In the genomic region with DNA sequence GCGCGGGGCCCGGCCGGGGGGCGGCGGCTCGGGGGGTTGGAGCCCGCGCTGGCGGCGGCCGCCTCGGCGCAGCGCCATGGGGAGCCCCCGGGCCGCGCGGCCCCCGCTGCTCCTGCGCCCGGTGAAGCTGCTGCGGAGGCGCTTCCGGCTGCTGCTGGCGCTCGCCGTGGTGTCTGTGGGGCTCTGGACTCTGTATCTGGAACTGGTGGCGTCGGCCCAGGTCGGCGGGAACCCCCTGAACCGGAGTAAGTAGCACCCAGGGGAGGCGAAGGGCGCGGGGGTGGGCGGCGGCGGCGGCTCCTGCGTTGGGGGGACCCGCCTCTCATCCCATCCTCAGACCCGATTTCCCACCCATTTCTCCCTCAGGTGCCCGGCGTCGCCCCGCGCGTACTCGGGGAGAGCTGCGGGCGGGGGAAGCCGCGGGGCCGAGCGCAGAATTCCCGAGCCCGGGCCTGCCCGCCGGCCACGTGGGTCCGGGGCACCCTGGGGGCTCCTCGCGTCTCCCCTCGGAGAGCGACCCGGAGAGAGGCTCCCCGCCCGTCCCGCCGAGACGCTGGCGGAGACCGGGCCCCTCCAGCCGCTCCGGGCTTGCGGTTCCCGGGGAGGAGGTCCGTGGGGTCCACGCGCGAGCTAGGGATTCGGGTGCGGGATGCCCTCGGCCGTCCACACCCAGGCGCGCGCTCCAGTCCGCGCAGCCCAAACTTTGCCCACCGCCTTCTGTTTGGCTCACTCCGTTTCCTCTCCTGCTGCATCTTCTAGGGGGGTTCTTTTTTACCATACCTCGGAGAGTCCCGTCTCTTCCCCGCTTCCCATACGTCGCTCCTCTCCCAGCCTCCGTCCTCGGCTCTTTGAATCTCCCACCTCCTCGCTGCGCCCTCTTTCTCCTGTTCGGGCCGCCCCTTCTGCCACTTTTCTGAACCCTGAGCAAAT, we compare ENCODE assay signal across 8 cellular contexts. TPM values are rescaled to one million over a fixed set of nuclear protein-coding genes. Genes with fewer than 3 reads are reported as not detected.
DNase-seq lines count a peak whose midpoint lies in the region; ATAC-seq and TF ChIP-seq lines count a peak whose summit lies in the region.

No MANE protein-coding gene starts in this region.

- H3K4me1 ChIP-seq in ectodermal cell (ENCODE audit: control insufficient read depth, insufficient read depth, low read length) (peaks cover 8% of the 10 kb centered on the region), tibial nerve (peaks cover 0 to 21% (median 3%) of the 10 kb centered on the region in 4 donors)

- no peaks in the 10 kb centered on the region for H3K9me3 Mint-ChIP-seq in naive B cell

- peak in 2 of 3 experiments; percentile 75 to 79 for DNase-seq in NCI-H1417 (lab: John Stamatoyannopoulos, UW)
- no peak for DNase-seq in NCI-H1417 treated with DMSO at 0.1 percent for 48 hours (lab: John Stamatoyannopoulos, UW)
- DNase-seq in naive B cell = peak; percentile 17
- no peak for DNase-seq in tibial nerve (ENCODE audit: low spot score in 2 of 2)
- DNase-seq in NCI-H446 (lab: John Stamatoyannopoulos, UW) = no peak
- no peak for DNase-seq in NCI-H2227 treated with DMSO at 0.1 percent for 48 hours (lab: John Stamatoyannopoulos, UW)

- H3K4me3 Mint-ChIP-seq in naive B cell = peak overlapping the region; percentile 78 to 94 (median 88)

- WGBS in ectodermal cell, 2 experiments = 1% methylated on average over 104 of the region's 104 CpGs
- WGBS in tibial nerve, 2 donors = 4 to 6% methylated on average over 52 to 62 of the region's 104 CpGs

- TF ChIP-seq CTCF in tibial nerve (IDR thresholded peaks at IDR 0.05) = no peak

- H3K27me3 ChIP-seq in ectodermal cell (ENCODE audit: control insufficient read depth, insufficient read depth, low read length, poor library complexity, severe bottlenecking) = peaks cover 40% of the 10 kb centered on the region
- peaks cover 0 to 16% of the 10 kb centered on the region in 2 donors for H3K27me3 ChIP-seq in tibial nerve

- TF ChIP-seq POLR2A in tibial nerve (IDR thresholded peaks at IDR 0.05) = no peak

- H3K27me3 Mint-ChIP-seq in naive B cell = peaks cover 48 to 63% (median 60%) of the 10 kb centered on the region in 3 donors

- no peak for TF ChIP-seq EP300 in tibial nerve (IDR thresholded peaks at IDR 0.05)

- peaks cover 5 to 13% (median 6%) of the 10 kb centered on the region in 3 donors for H3K4me1 Mint-ChIP-seq in naive B cell

- peak; percentile 60 to 68 for ATAC-seq in activated CD4-positive, CD25-positive, alpha-beta regulatory T cell treated with anti-CD3 and anti-CD28 coated beads, Interleukin-2, amount 50 U/mL, for 24 hours
- peak; percentile 71 to 76 for ATAC-seq in naive B cell (ENCODE audit: low read depth in 2 of 2)

- H3K27ac ChIP-seq in ectodermal cell (ENCODE audit: insufficient read depth, low read depth, low read length, poor library complexity, severe bottlenecking) (no peak overlapping the region), tibial nerve (peak overlapping the region; percentile 32 to 88 (median 58))

- H3K36me3 ChIP-seq in ectodermal cell (ENCODE audit: control insufficient read depth, insufficient read depth, low read length) = no peaks in the 10 kb centered on the region
- no peaks in the 10 kb centered on the region for H3K36me3 ChIP-seq in tibial nerve

- peak overlapping the region in 3 of 6 donors; percentile 9 to 72 (median 66) for H3K27ac Mint-ChIP-seq in naive B cell

- H3K4me3 ChIP-seq in ectodermal cell (ENCODE audit: insufficient read depth, low read depth, low read length) = peak overlapping the region; percentile 55
- H3K4me3 ChIP-seq in tibial nerve = peak overlapping the region; percentile 41 to 81 (median 65)

- H3K9me3 ChIP-seq in ectodermal cell (ENCODE audit: control insufficient read depth, low read length) (no peaks in the 10 kb centered on the region), tibial nerve (no peaks in the 10 kb centered on the region)

- peaks cover 0 to 8% of the 10 kb centered on the region in 2 donors for H3K36me3 Mint-ChIP-seq in naive B cell

RNA-seq across cellular contexts. Expression of a gene that starts 0.8 kb away (rescaled TPM):
- 30.0 TPM for polyA plus RNA-seq in ectodermal cell (2013, experiment 1 of 4)
- polyA plus RNA-seq in ectodermal cell (2013, experiment 2 of 4) = 35.8 TPM
- 23.4 TPM for polyA plus RNA-seq in ectodermal cell (2013, experiment 3 of 4)
- 22.3 TPM for polyA plus RNA-seq in ectodermal cell (2013, experiment 4 of 4)
- under 1 TPM in 3 of 6 donors, not detected in 3; 0.05 to 0.35 (median 0.29) TPM for polyA plus RNA-seq in naive B cell (ENCODE audit: low read depth in 6 of 6)
- 10 to 100 TPM in 2 of 4 donors, 1 to 10 TPM in 2; 7.9 to 14.1 (median 9.8) TPM for total RNA-seq in tibial nerve

RNA-seq across cellular contexts. Expression of a gene that starts 59.1 kb away (rescaled TPM):
- polyA plus RNA-seq in ectodermal cell (2013, experiment 1 of 4) = 47.8 TPM
- polyA plus RNA-seq in ectodermal cell (2013, experiment 2 of 4) = 38.9 TPM
- 37.0 TPM for polyA plus RNA-seq in ectodermal cell (2013, experiment 3 of 4)
- 35.3 TPM for polyA plus RNA-seq in ectodermal cell (2013, experiment 4 of 4)
- polyA plus RNA-seq in naive B cell (ENCODE audit: low read depth in 6 of 6) = 1 to 10 TPM in 5 of 6 donors, not detected in 1; 4.5 to 9.2 (median 6.4) TPM
- 10 to 100 TPM in 1 of 4 donors, 1 to 10 TPM in 3; 5.1 to 23.4 (median 7.6) TPM for total RNA-seq in tibial nerve

Comparison
In these comparisons a context has a peak if more than half of its experiments do, and no peak if none do; other contexts are left out.
1. DNase-seq: peak in NCI-H1417 (2 of 3) and naive B cell (single experiment); none in NCI-H1417 treated with DMSO at 0.1 percent for 48 hours (single experiment), tibial nerve (0 of 2), NCI-H446 (0 of 2) and NCI-H2227 treated with DMSO at 0.1 percent for 48 hours (single experiment).